Comparison of ENCODE assay signal across 27 cellular contexts in genomic region chr15:70469182-70469581, GRCh38.
"Had no signal": no experiment of that assay in that cellular context is flagged by ENCODE, and none has a peak within 500 bp of the region (broad histone marks: within the 10 kb centered on the region; RNA-seq: fewer than 3 reads in every experiment).

No MANE protein-coding gene starts in this region.

- H2AFZ ChIP-seq: PC-9 had no signal

- H3K27ac ChIP-seq: ascending aorta, cardiac muscle cell, PC-9, WERI-Rb-1 had no signal

- H3K36me3 Mint-ChIP-seq: activated naive CD4-positive, alpha-beta T cell treated with anti-CD3 and anti-CD28 coated beads, Interleukin-2, amount 50 U/mL, for 24 hours; activated naive CD8-positive, alpha-beta T cell treated with anti-CD3 and anti-CD28 coated beads, Interleukin-2, amount 10 ng/mL, durations not matched to agents 7 days and 5 days had no signal

- H3K4me3 ChIP-seq: ascending aorta, cardiac muscle cell, K562, PC-9 had no signal

- H3K27me3 Mint-ChIP-seq: activated naive CD4-positive, alpha-beta T cell treated with anti-CD3 and anti-CD28 coated beads, Interleukin-2, amount 50 U/mL, for 24 hours had no signal

- H3K27ac Mint-ChIP-seq: activated CD8-positive, alpha-beta T cell treated with anti-CD3 and anti-CD28 coated beads for 36 hours; activated naive CD4-positive, alpha-beta T cell treated with anti-CD3 and anti-CD28 coated beads, Interleukin-2, amount 50 U/mL, for 24 hours; activated naive CD8-positive, alpha-beta T cell treated with anti-CD3 and anti-CD28 coated beads, Interleukin-2, amount 10 ng/mL, durations not matched to agents 7 days and 5 days; activated T-cell treated with anti-CD3 and anti-CD28 coated beads, Interleukin-2, amount 50 U/mL, for 72 hours; activated T-helper 2 cell treated with anti-CD3 and anti-CD28 coated beads, Interferon-gamma antibody, Interleukin-2, Interleukin-4, amounts not matched to agents 10 μg/mL and 5 μg/mL and 100 μg/mL, durations not matched to agents 14 hours and 24 hours and 36 hours had no signal

- H3K4me3 Mint-ChIP-seq: activated CD8-positive, alpha-beta T cell treated with anti-CD3 and anti-CD28 coated beads for 36 hours; activated naive CD4-positive, alpha-beta T cell treated with anti-CD3 and anti-CD28 coated beads, Interleukin-2, amount 50 U/mL, for 24 hours; activated naive CD8-positive, alpha-beta T cell treated with anti-CD3 and anti-CD28 coated beads, Interleukin-2, amount 10 ng/mL, durations not matched to agents 7 days and 5 days; activated T-cell treated with anti-CD3 and anti-CD28 coated beads, Interleukin-2, amount 50 U/mL, for 72 hours had no signal

- H3K9me3 Mint-ChIP-seq: activated CD8-positive, alpha-beta T cell treated with anti-CD3 and anti-CD28 coated beads for 36 hours; activated naive CD4-positive, alpha-beta T cell treated with anti-CD3 and anti-CD28 coated beads, Interleukin-2, amount 50 U/mL, for 24 hours; activated naive CD8-positive, alpha-beta T cell treated with anti-CD3 and anti-CD28 coated beads, Interleukin-2, amount 10 ng/mL, durations not matched to agents 7 days and 5 days; activated T-cell treated with anti-CD3 and anti-CD28 coated beads, Interleukin-2, amount 50 U/mL, for 72 hours; activated T-helper 2 cell treated with anti-CD3 and anti-CD28 coated beads, Interferon-gamma antibody, Interleukin-2, Interleukin-4, amounts not matched to agents 10 μg/mL and 5 μg/mL and 100 μg/mL, durations not matched to agents 14 hours and 24 hours and 36 hours had no signal

- H3K9me3 ChIP-seq: ascending aorta had no signal

- H3K27me3 ChIP-seq: ascending aorta had no signal

- DNase-seq: activated CD4-positive, alpha-beta T cell treated with anti-CD3 and anti-CD28 coated beads for 1 hour; activated CD4-positive, alpha-beta T cell treated with anti-CD3 and anti-CD28 coated beads for 48 hours; activated CD4-positive, alpha-beta T cell treated with anti-CD3 and anti-CD28 coated beads, Interleukin-2, amount 50 U/mL, for 4 hours; activated CD4-positive, CD25-positive, alpha-beta regulatory T cell; activated CD8-positive, alpha-beta T cell treated with anti-CD3 and anti-CD28 coated beads for 36 hours; activated naive CD8-positive, alpha-beta T cell treated with anti-CD3 and anti-CD28 coated beads, Interleukin-2, amount 10 ng/mL, durations not matched to agents 7 days and 5 days; activated T-cell treated with anti-CD3 and anti-CD28 coated beads, Interleukin-2, amount 50 U/mL, for 1 hour; activated T-cell treated with anti-CD3 and anti-CD28 coated beads, Interleukin-2, amount 50 U/mL, for 72 hours; amygdala; IMR-90; NCI-H1092 treated with DMSO at 0.1 percent for 48 hours; NCI-H187; NCI-H2081 treated with DMSO at 0.1 percent for 48 hours; NCI-H345; NCI-H524 treated with DMSO at 0.1 percent for 48 hours; NCI-H748 treated with DMSO at 0.1 percent for 48 hours; PC-9; Right ventricle myocardium superior; SW 1271; T-helper 1 cell; T1000; WERI-Rb-1 had no signal

- H3K36me3 ChIP-seq: ascending aorta, cardiac muscle cell, WERI-Rb-1 had no signal
